Comparison of ENCODE assay signal across 1 cellular context in the genomic region with DNA sequence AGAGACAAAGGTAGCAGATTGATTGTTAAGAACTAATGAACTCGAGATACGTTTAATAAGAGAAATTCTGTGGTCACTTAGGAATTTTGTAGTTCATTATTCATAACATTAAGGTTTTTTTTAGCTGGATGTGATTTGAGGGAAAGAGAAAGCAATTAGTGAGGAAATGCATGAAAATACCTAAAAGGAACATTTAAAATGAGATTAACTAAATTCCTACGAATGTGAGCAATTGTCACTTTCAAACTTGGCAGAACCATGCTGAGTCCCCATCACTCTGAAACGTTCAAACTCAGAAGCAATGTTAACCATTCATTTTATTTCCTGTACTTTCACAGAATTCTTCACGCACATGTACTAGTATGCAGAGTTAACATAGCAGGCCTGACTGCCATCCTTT.
TF ChIP-seq lines count a peak whose summit lies in the region.

No MANE protein-coding gene starts in this region.

TF ChIP-seq in IMR-90, 13 proteins besides CTCF, POLR2A, EP300 and RAD21:
- TF ChIP-seq MAZ (IDR thresholded peaks at IDR 0.05; ENCODE audit: borderline replicate concordance, low read depth, low read length) (no peak), FOS (IDR thresholded peaks at IDR 0.05; ENCODE audit: low read depth, low read length) (no peak), RFX5 (IDR thresholded peaks at IDR 0.05; ENCODE audit: low read depth, low read length) (no peak), MAFK (IDR thresholded peaks at IDR 0.05; ENCODE audit: low read depth, low read length) (no peak), BHLHE40 (IDR thresholded peaks at IDR 0.05; ENCODE audit: low read depth, low read length) (no peak), SMC3 (IDR thresholded peaks at IDR 0.05; ENCODE audit: low read depth, low read length) (no peak), CEBPB (IDR thresholded peaks at IDR 0.05; ENCODE audit: low read depth, low read length) (no peak), CHD1 (IDR thresholded peaks at IDR 0.05; ENCODE audit: low read depth, low read length) (no peak), RCOR1 (IDR thresholded peaks at IDR 0.05; ENCODE audit: insufficient replicate concordance, low read length) (no peak), MXI1 (IDR thresholded peaks at IDR 0.05; ENCODE audit: borderline replicate concordance, low read depth, low read length) (no peak), NFE2L2 (IDR thresholded peaks at IDR 0.05; ENCODE audit: low read depth, low read length) (no peak)
- TF ChIP-seq, protein P1, sequence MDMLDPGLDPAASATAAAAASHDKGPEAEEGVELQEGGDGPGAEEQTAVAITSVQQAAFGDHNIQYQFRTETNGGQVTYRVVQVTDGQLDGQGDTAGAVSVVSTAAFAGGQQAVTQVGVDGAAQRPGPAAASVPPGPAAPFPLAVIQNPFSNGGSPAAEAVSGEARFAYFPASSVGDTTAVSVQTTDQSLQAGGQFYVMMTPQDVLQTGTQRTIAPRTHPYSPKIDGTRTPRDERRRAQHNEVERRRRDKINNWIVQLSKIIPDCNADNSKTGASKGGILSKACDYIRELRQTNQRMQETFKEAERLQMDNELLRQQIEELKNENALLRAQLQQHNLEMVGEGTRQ (IDR thresholded peaks at IDR 0.05; ENCODE audit: low read depth, low read length): no peak
- TF ChIP-seq, protein P2, sequence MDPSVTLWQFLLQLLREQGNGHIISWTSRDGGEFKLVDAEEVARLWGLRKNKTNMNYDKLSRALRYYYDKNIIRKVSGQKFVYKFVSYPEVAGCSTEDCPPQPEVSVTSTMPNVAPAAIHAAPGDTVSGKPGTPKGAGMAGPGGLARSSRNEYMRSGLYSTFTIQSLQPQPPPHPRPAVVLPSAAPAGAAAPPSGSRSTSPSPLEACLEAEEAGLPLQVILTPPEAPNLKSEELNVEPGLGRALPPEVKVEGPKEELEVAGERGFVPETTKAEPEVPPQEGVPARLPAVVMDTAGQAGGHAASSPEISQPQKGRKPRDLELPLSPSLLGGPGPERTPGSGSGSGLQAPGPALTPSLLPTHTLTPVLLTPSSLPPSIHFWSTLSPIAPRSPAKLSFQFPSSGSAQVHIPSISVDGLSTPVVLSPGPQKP (IDR thresholded peaks at IDR 0.05; ENCODE audit: borderline replicate concordance, low read depth, low read length): no peak
